1 cellular context compared by ENCODE assay signal in the genomic region with DNA sequence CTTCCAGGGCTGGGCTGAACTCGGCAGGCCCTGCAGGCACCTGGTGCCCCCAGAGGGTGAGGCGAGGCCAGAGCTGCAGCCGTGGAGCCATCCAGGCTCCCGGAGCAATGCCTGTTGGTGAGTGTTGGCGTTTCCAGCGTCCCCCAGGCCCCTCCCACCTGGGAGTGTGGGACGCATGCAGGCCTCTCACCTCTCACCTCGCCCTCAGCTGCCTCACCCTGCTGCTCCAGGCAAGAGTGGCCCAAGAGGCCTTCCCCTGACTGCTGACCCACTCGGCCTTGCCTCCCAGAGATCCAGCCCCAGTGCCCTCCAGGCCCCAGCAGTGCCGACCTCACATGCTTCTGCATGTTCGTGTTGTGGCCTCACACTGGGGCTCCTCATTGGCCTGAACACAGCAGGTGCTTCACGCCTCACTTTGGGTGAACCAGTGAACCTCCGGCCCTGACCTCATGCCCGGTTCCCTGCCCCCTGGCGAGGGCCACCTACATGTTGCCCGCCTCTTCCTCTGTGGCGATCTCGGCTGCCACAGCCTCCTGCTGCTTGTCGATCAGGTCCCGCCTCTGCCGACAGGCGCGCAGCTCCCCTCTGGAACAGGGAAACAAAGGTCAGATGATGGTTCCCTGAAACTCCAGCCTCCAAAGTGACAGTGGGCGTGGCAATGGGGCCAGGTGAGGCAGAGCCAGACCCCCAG.
TF ChIP-seq lines count a peak whose summit lies in the region.

No MANE protein-coding gene starts in this region.

TF ChIP-seq in HepG2, 621 proteins besides CTCF, POLR2A, EP300 and RAD21 (continued from another document and continues in another):
- TF ChIP-seq, protein P1, sequence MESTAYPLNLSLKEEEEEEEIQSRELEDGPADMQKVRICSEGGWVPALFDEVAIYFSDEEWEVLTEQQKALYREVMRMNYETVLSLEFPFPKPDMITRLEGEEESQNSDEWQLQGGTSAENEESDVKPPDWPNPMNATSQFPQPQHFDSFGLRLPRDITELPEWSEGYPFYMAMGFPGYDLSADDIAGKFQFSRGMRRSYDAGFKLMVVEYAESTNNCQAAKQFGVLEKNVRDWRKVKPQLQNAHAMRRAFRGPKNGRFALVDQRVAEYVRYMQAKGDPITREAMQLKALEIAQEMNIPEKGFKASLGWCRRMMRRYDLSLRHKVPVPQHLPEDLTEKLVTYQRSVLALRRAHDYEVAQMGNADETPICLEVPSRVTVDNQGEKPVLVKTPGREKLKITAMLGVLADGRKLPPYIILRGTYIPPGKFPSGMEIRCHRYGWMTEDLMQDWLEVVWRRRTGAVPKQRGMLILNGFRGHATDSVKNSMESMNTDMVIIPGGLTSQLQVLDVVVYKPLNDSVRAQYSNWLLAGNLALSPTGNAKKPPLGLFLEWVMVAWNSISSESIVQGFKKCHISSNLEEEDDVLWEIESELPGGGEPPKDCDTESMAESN (CRISPR knock-in tag; conservative IDR thresholded peaks at IDR 0.05): no peak
- TF ChIP-seq MBNL3 (CRISPR knock-in tag; conservative IDR thresholded peaks at IDR 0.05) (no peak), ATM (IDR thresholded peaks at IDR 0.05; ENCODE audit: borderline replicate concordance) (no peak), SCMH1 (CRISPR knock-in tag; IDR thresholded peaks at IDR 0.05; ENCODE audit: borderline replicate concordance) (no peak), AHR (CRISPR knock-in tag; IDR thresholded peaks at IDR 0.05) (no peak), ZMAT3 (CRISPR knock-in tag; conservative IDR thresholded peaks at IDR 0.05) (0 out of 2 replicates have a peak, but pooled peaks have one; percentile 66), ZNF644 (CRISPR knock-in tag; IDR thresholded peaks at IDR 0.05; ENCODE audit: low read depth) (no peak), ZNF468 (CRISPR knock-in tag; IDR thresholded peaks at IDR 0.05) (no peak), ZNF556 (CRISPR knock-in tag; IDR thresholded peaks at IDR 0.05; ENCODE audit: borderline replicate concordance) (no peak), SOX5 (CRISPR knock-in tag; IDR thresholded peaks at IDR 0.05; ENCODE audit: borderline replicate concordance) (no peak), ZNF207 (IDR thresholded peaks at IDR 0.05; ENCODE audit: borderline replicate concordance) (no peak), NR2C2 (CRISPR knock-in tag; IDR thresholded peaks at IDR 0.05; ENCODE audit: borderline replicate concordance) (0 out of 2 replicates have a peak, but pooled peaks have one; percentile 21), ZNF780A (CRISPR knock-in tag; IDR thresholded peaks at IDR 0.05) (no peak), ZNF263 (CRISPR knock-in tag; IDR thresholded peaks at IDR 0.05) (peak; percentile 41; the same call in 1 of the 2 replicates), SRSF9 (IDR thresholded peaks at IDR 0.05; ENCODE audit: borderline replicate concordance, insufficient read depth, low read depth, low read length, poor library complexity, severe bottlenecking) (no peak), ZBTB42 (CRISPR knock-in tag; IDR thresholded peaks at IDR 0.05) (no peak; the same call in 1 of the 2 replicates), ZNF501 (CRISPR knock-in tag; IDR thresholded peaks at IDR 0.05) (no peak; the same call in 1 of the 2 replicates), ZBTB21 (CRISPR knock-in tag; IDR thresholded peaks at IDR 0.05) (no peak), ZBTB7B (CRISPR knock-in tag; IDR thresholded peaks at IDR 0.05) (peak; percentile 64; the same call in 1 of the 2 replicates), ZNF816 (CRISPR knock-in tag; IDR thresholded peaks at IDR 0.05; ENCODE audit: borderline replicate concordance) (no peak), ZBTB8A (CRISPR knock-in tag; IDR thresholded peaks at IDR 0.05; ENCODE audit: borderline replicate concordance, low read depth) (no peak)
- TF ChIP-seq, protein P2, sequence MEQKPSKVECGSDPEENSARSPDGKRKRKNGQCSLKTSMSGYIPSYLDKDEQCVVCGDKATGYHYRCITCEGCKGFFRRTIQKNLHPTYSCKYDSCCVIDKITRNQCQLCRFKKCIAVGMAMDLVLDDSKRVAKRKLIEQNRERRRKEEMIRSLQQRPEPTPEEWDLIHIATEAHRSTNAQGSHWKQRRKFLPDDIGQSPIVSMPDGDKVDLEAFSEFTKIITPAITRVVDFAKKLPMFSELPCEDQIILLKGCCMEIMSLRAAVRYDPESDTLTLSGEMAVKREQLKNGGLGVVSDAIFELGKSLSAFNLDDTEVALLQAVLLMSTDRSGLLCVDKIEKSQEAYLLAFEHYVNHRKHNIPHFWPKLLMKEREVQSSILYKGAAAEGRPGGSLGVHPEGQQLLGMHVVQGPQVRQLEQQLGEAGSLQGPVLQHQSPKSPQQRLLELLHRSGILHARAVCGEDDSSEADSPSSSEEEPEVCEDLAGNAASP (CRISPR knock-in tag; IDR thresholded peaks at IDR 0.05; ENCODE audit: borderline replicate concordance): no peak; the same call in 1 of the 2 replicates
- TF ChIP-seq, protein P3, sequence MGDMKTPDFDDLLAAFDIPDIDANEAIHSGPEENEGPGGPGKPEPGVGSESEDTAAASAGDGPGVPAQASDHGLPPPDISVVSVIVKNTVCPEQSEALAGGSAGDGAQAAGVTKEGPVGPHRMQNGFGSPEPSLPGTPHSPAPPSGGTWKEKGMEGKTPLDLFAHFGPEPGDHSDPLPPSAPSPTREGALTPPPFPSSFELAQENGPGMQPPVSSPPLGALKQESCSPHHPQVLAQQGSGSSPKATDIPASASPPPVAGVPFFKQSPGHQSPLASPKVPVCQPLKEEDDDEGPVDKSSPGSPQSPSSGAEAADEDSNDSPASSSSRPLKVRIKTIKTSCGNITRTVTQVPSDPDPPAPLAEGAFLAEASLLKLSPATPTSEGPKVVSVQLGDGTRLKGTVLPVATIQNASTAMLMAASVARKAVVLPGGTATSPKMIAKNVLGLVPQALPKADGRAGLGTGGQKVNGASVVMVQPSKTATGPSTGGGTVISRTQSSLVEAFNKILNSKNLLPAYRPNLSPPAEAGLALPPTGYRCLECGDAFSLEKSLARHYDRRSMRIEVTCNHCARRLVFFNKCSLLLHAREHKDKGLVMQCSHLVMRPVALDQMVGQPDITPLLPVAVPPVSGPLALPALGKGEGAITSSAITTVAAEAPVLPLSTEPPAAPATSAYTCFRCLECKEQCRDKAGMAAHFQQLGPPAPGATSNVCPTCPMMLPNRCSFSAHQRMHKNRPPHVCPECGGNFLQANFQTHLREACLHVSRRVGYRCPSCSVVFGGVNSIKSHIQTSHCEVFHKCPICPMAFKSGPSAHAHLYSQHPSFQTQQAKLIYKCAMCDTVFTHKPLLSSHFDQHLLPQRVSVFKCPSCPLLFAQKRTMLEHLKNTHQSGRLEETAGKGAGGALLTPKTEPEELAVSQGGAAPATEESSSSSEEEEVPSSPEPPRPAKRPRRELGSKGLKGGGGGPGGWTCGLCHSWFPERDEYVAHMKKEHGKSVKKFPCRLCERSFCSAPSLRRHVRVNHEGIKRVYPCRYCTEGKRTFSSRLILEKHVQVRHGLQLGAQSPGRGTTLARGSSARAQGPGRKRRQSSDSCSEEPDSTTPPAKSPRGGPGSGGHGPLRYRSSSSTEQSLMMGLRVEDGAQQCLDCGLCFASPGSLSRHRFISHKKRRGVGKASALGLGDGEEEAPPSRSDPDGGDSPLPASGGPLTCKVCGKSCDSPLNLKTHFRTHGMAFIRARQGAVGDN (CRISPR knock-in tag; IDR thresholded peaks at IDR 0.05): peak; percentile 94
- TF ChIP-seq, protein P4, sequence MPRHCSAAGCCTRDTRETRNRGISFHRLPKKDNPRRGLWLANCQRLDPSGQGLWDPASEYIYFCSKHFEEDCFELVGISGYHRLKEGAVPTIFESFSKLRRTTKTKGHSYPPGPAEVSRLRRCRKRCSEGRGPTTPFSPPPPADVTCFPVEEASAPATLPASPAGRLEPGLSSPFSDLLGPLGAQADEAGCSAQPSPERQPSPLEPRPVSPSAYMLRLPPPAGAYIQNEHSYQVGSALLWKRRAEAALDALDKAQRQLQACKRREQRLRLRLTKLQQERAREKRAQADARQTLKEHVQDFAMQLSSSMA (CRISPR knock-in tag; IDR thresholded peaks at IDR 0.05): 0 out of 2 replicates have a peak, but pooled peaks have one; percentile 37
- TF ChIP-seq, protein P5, sequence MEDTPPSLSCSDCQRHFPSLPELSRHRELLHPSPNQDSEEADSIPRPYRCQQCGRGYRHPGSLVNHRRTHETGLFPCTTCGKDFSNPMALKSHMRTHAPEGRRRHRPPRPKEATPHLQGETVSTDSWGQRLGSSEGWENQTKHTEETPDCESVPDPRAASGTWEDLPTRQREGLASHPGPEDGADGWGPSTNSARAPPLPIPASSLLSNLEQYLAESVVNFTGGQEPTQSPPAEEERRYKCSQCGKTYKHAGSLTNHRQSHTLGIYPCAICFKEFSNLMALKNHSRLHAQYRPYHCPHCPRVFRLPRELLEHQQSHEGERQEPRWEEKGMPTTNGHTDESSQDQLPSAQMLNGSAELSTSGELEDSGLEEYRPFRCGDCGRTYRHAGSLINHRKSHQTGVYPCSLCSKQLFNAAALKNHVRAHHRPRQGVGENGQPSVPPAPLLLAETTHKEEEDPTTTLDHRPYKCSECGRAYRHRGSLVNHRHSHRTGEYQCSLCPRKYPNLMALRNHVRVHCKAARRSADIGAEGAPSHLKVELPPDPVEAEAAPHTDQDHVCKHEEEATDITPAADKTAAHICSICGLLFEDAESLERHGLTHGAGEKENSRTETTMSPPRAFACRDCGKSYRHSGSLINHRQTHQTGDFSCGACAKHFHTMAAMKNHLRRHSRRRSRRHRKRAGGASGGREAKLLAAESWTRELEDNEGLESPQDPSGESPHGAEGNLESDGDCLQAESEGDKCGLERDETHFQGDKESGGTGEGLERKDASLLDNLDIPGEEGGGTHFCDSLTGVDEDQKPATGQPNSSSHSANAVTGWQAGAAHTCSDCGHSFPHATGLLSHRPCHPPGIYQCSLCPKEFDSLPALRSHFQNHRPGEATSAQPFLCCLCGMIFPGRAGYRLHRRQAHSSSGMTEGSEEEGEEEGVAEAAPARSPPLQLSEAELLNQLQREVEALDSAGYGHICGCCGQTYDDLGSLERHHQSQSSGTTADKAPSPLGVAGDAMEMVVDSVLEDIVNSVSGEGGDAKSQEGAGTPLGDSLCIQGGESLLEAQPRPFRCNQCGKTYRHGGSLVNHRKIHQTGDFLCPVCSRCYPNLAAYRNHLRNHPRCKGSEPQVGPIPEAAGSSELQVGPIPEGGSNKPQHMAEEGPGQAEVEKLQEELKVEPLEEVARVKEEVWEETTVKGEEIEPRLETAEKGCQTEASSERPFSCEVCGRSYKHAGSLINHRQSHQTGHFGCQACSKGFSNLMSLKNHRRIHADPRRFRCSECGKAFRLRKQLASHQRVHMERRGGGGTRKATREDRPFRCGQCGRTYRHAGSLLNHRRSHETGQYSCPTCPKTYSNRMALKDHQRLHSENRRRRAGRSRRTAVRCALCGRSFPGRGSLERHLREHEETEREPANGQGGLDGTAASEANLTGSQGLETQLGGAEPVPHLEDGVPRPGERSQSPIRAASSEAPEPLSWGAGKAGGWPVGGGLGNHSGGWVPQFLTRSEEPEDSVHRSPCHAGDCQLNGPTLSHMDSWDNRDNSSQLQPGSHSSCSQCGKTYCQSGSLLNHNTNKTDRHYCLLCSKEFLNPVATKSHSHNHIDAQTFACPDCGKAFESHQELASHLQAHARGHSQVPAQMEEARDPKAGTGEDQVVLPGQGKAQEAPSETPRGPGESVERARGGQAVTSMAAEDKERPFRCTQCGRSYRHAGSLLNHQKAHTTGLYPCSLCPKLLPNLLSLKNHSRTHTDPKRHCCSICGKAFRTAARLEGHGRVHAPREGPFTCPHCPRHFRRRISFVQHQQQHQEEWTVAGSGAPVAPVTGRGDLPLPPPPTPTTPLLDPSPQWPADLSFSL (CRISPR knock-in tag; IDR thresholded peaks at IDR 0.05): no peak
- TF ChIP-seq, protein P6, sequence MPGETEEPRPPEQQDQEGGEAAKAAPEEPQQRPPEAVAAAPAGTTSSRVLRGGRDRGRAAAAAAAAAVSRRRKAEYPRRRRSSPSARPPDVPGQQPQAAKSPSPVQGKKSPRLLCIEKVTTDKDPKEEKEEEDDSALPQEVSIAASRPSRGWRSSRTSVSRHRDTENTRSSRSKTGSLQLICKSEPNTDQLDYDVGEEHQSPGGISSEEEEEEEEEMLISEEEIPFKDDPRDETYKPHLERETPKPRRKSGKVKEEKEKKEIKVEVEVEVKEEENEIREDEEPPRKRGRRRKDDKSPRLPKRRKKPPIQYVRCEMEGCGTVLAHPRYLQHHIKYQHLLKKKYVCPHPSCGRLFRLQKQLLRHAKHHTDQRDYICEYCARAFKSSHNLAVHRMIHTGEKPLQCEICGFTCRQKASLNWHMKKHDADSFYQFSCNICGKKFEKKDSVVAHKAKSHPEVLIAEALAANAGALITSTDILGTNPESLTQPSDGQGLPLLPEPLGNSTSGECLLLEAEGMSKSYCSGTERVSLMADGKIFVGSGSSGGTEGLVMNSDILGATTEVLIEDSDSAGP (CRISPR knock-in tag; IDR thresholded peaks at IDR 0.05; ENCODE audit: borderline replicate concordance): no peak; the same call in 1 of the 2 replicates
- TF ChIP-seq, protein P7, sequence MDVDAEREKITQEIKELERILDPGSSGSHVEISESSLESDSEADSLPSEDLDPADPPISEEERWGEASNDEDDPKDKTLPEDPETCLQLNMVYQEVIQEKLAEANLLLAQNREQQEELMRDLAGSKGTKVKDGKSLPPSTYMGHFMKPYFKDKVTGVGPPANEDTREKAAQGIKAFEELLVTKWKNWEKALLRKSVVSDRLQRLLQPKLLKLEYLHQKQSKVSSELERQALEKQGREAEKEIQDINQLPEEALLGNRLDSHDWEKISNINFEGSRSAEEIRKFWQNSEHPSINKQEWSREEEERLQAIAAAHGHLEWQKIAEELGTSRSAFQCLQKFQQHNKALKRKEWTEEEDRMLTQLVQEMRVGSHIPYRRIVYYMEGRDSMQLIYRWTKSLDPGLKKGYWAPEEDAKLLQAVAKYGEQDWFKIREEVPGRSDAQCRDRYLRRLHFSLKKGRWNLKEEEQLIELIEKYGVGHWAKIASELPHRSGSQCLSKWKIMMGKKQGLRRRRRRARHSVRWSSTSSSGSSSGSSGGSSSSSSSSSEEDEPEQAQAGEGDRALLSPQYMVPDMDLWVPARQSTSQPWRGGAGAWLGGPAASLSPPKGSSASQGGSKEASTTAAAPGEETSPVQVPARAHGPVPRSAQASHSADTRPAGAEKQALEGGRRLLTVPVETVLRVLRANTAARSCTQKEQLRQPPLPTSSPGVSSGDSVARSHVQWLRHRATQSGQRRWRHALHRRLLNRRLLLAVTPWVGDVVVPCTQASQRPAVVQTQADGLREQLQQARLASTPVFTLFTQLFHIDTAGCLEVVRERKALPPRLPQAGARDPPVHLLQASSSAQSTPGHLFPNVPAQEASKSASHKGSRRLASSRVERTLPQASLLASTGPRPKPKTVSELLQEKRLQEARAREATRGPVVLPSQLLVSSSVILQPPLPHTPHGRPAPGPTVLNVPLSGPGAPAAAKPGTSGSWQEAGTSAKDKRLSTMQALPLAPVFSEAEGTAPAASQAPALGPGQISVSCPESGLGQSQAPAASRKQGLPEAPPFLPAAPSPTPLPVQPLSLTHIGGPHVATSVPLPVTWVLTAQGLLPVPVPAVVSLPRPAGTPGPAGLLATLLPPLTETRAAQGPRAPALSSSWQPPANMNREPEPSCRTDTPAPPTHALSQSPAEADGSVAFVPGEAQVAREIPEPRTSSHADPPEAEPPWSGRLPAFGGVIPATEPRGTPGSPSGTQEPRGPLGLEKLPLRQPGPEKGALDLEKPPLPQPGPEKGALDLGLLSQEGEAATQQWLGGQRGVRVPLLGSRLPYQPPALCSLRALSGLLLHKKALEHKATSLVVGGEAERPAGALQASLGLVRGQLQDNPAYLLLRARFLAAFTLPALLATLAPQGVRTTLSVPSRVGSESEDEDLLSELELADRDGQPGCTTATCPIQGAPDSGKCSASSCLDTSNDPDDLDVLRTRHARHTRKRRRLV (CRISPR knock-in tag; IDR thresholded peaks at IDR 0.05): no peak
